1 cellular context compared by ENCODE assay signal in the genomic region with DNA sequence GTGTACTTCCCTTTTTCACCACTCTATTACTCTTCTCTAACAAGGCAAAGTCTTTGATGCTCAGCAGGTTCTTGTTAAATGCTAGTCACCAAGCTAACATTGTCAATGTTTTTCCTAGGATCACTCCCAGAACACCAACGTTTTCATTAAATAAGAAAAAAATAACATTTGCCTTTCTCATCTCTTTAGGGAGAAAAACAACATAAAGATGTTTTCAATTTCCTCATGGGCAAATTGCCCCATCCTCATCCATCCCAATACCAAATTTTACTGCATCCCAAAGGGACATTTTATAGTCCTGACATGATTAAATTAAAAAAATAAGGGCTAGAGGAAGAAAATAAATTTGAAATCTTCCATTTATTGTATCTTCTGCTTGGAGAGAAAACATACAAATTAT.
TF ChIP-seq lines count a peak whose summit lies in the region.

No MANE protein-coding gene starts in this region.

TF ChIP-seq in IMR-90, 13 proteins besides CTCF, POLR2A, EP300 and RAD21:
- TF ChIP-seq, protein P1, sequence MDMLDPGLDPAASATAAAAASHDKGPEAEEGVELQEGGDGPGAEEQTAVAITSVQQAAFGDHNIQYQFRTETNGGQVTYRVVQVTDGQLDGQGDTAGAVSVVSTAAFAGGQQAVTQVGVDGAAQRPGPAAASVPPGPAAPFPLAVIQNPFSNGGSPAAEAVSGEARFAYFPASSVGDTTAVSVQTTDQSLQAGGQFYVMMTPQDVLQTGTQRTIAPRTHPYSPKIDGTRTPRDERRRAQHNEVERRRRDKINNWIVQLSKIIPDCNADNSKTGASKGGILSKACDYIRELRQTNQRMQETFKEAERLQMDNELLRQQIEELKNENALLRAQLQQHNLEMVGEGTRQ (IDR thresholded peaks at IDR 0.05; ENCODE audit: low read depth, low read length): no peak
- no peak for TF ChIP-seq MAZ (IDR thresholded peaks at IDR 0.05; ENCODE audit: borderline replicate concordance, low read depth, low read length)
- TF ChIP-seq NFE2L2 (IDR thresholded peaks at IDR 0.05; ENCODE audit: low read depth, low read length): no peak
- no peak for TF ChIP-seq FOS (IDR thresholded peaks at IDR 0.05; ENCODE audit: low read depth, low read length)
- no peak for TF ChIP-seq CEBPB (IDR thresholded peaks at IDR 0.05; ENCODE audit: low read depth, low read length)
- no peak for TF ChIP-seq MXI1 (IDR thresholded peaks at IDR 0.05; ENCODE audit: borderline replicate concordance, low read depth, low read length)
- TF ChIP-seq RFX5 (IDR thresholded peaks at IDR 0.05; ENCODE audit: low read depth, low read length): no peak
- no peak for TF ChIP-seq SMC3 (IDR thresholded peaks at IDR 0.05; ENCODE audit: low read depth, low read length)
- TF ChIP-seq MAFK (IDR thresholded peaks at IDR 0.05; ENCODE audit: low read depth, low read length): no peak
- TF ChIP-seq CHD1 (IDR thresholded peaks at IDR 0.05; ENCODE audit: low read depth, low read length): no peak
- TF ChIP-seq, protein P2, sequence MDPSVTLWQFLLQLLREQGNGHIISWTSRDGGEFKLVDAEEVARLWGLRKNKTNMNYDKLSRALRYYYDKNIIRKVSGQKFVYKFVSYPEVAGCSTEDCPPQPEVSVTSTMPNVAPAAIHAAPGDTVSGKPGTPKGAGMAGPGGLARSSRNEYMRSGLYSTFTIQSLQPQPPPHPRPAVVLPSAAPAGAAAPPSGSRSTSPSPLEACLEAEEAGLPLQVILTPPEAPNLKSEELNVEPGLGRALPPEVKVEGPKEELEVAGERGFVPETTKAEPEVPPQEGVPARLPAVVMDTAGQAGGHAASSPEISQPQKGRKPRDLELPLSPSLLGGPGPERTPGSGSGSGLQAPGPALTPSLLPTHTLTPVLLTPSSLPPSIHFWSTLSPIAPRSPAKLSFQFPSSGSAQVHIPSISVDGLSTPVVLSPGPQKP (IDR thresholded peaks at IDR 0.05; ENCODE audit: borderline replicate concordance, low read depth, low read length): no peak
- TF ChIP-seq RCOR1 (IDR thresholded peaks at IDR 0.05; ENCODE audit: insufficient replicate concordance, low read length): no peak
